Comparison of ENCODE assay signal across 17 cellular contexts in genomic region chr18:23331091-23331920, GRCh38.
DNase-seq lines count a peak whose midpoint lies in the region; ATAC-seq and TF ChIP-seq lines count a peak whose summit lies in the region.
"Had no signal": no experiment of that assay in that cellular context is flagged by ENCODE, and none has a peak within 500 bp of the region (broad histone marks: within the 10 kb centered on the region; RNA-seq: fewer than 3 reads in every experiment).

No MANE protein-coding gene starts in this region.

- peaks cover 32% of the 10 kb centered on the region for H3K4me1 Mint-ChIP-seq in Calu3 (ENCODE audit: low read depth, unreplicated experiment)
- H3K4me1 Mint-ChIP-seq in mesothelial cell of epicardium, result peaks cover 31% of the 10 kb centered on the region
- H3K4me1 Mint-ChIP-seq: T-cell had no signal

- H3K36me3 ChIP-seq in breast epithelium (no peaks in the 10 kb centered on the region), aorta (ENCODE audit: control insufficient read depth in 1 of 2, insufficient read depth in 2 of 2, low read length in 1 of 2) (no peaks in the 10 kb centered on the region)
- H3K36me3 ChIP-seq: adrenal gland, ovary, thoracic aorta had no signal

- H3K9me3 Mint-ChIP-seq in Calu3 (ENCODE audit: low read depth, unreplicated experiment) (no peaks in the 10 kb centered on the region), mesothelial cell of epicardium (peaks cover 22% of the 10 kb centered on the region)
- H3K9me3 Mint-ChIP-seq: T-cell had no signal

- H3K4me3 Mint-ChIP-seq in Calu3 (ENCODE audit: low read depth, unreplicated experiment), result peak overlapping the region; percentile 68
- peak overlapping the region; percentile 22 for H3K4me3 Mint-ChIP-seq in mesothelial cell of epicardium
- H3K4me3 Mint-ChIP-seq: T-cell had no signal

- DNase-seq in Calu3 (peak; percentile 81), NCI-H2029 (lab: John Stamatoyannopoulos, UW) (peak; percentile 44), breast epithelium (ENCODE audit: low spot score in 2 of 2) (peak; percentile 87 to 96), mesothelial cell of epicardium (ENCODE audit: low spot score in 2 of 2, unreplicated experiment in 2 of 2) (peak; percentile 37 to 64), aorta (no peak), SK-N-DZ (ENCODE audit: low spot score) (no peak), GF-D8 (lab: John Stamatoyannopoulos, UW) (no peak)
- DNase-seq: activated CD4-positive, alpha-beta T cell treated with anti-CD3 and anti-CD28 coated beads for 48 hours; activated T-cell treated with anti-CD3 and anti-CD28 coated beads, Interleukin-2, amount 50 U/mL, for 48 hours; adrenal gland; NCI-H2107; ovary; stimulated activated CD4-positive, alpha-beta T cell treated with anti-CD3 and anti-CD28 coated beads, Interleukin-12 subunit alpha, Interleukin-12 subunit beta, amount 100 ng/mL, for 4 hours; T-cell had no signal

- H3K4me1 ChIP-seq in breast epithelium (no peaks in the 10 kb centered on the region), aorta (ENCODE audit: control insufficient read depth in 1 of 2, insufficient read depth in 2 of 2, low read length in 2 of 2) (no peaks in the 10 kb centered on the region)

- peaks cover 15% of the 10 kb centered on the region for H3K36me3 Mint-ChIP-seq in Calu3 (ENCODE audit: insufficient read depth, unreplicated experiment)
- peaks cover 21% of the 10 kb centered on the region for H3K36me3 Mint-ChIP-seq in mesothelial cell of epicardium

- intact Hi-C loops in Calu3 (cut with micrococcal nuclease; ENCODE audit: unreplicated experiment), result loop anchor here (5.0 kb wide), 1 partner anchor 194 kb away; the partner anchor contains the start of gene CABLES1
- intact Hi-C loops in breast epithelium (cut with DNase I; ENCODE audit: low total_unique reads), result no loop called here
- intact Hi-C loops in aorta (cut with DNase I), result no loop called here

- H3K27ac Mint-ChIP-seq in Calu3 (ENCODE audit: unreplicated experiment) (peak overlapping the region; percentile 86), mesothelial cell of epicardium (peak overlapping the region; percentile 82)
- H3K27ac Mint-ChIP-seq: T-cell had no signal

- H3K27ac ChIP-seq in breast epithelium (peak overlapping the region; percentile 86 to 89), aorta (ENCODE audit: low read depth in 1 of 2, low read length in 2 of 2) (no peak overlapping the region)
- H3K27ac ChIP-seq: adrenal gland, esophagus muscularis mucosa, ovary, thoracic aorta had no signal

- CTCF ChIA-PET in Calu3 (lab: Charles Lee), result interaction anchor here (0.8 to 1.7 kb wide), 6 partner anchors 11 to 197 kb away, joined by 3 to 7 read pairs (median 4); no protein-coding TSS in a partner anchor

- H3K4me3 ChIP-seq in breast epithelium (peak overlapping the region in 2 of 3 donors; percentile 39 to 56), aorta (ENCODE audit: low read length in 2 of 2) (no peak overlapping the region)
- H3K4me3 ChIP-seq: adrenal gland, esophagus muscularis mucosa, ovary, thoracic aorta had no signal

- TF ChIP-seq POLR2A in breast epithelium (IDR thresholded peaks at IDR 0.05), result no peak

- ATAC-seq in aorta (ENCODE audit: low FRiP score) (no peak), HG03457 (IDR thresholded peaks at IDR 0.05; ENCODE audit: unreplicated experiment) (no peak)
- ATAC-seq: T-cell had no signal

- WGBS in aorta, 2 donors, result 90 to 92% methylated on average over 22 of the region's 22 CpGs

- H3K9me3 ChIP-seq in breast epithelium, result no peaks in the 10 kb centered on the region
- no peaks in the 10 kb centered on the region for H3K9me3 ChIP-seq in aorta (ENCODE audit: control insufficient read depth, low read length)
- H3K9me3 ChIP-seq: adrenal gland, esophagus muscularis mucosa, ovary, thoracic aorta had no signal

- no TSS peak for BruUV-seq in Calu3 (replicated peaks; lab: Mats Ljungman, UMichigan)

- peak; percentile 39 for TF ChIP-seq CTCF in Calu3 (IDR thresholded peaks at IDR 0.05; ENCODE audit: unreplicated experiment)
- peak in 2 of 3 donors; percentile 48 to 57 for TF ChIP-seq CTCF in breast epithelium (IDR thresholded peaks at IDR 0.05)
- no peak for TF ChIP-seq CTCF in mesothelial cell of epicardium (IDR thresholded peaks at IDR 0.05; ENCODE audit: unreplicated experiment)

- H3K27me3 ChIP-seq in breast epithelium (no peaks in the 10 kb centered on the region), aorta (ENCODE audit: control insufficient read depth in 1 of 2, insufficient read depth in 2 of 2, low read length in 1 of 2) (no peaks in the 10 kb centered on the region)
- H3K27me3 ChIP-seq: adrenal gland, esophagus muscularis mucosa, ovary had no signal

- H3K27me3 Mint-ChIP-seq in Calu3 (ENCODE audit: unreplicated experiment) (no peaks in the 10 kb centered on the region), mesothelial cell of epicardium (ENCODE audit: low read depth) (no peaks in the 10 kb centered on the region)
- H3K27me3 Mint-ChIP-seq: T-cell had no signal

Comparison
In these comparisons a context has a peak if more than half of its experiments do, and no peak if none do; other contexts are left out.
1. DNase-seq: peak in Calu3 (single experiment), NCI-H2029 (single experiment), breast epithelium (2 of 2) and mesothelial cell of epicardium (2 of 2); none in aorta (0 of 2), SK-N-DZ (single experiment) and GF-D8 (single experiment).
2. H3K27ac ChIP-seq: peak in breast epithelium (2 of 2); none in aorta (0 of 2).
3. H3K4me3 ChIP-seq: peak in breast epithelium (2 of 3); none in aorta (0 of 2).